Comparison of ENCODE assay signal across 17 cellular contexts in the genomic region with DNA sequence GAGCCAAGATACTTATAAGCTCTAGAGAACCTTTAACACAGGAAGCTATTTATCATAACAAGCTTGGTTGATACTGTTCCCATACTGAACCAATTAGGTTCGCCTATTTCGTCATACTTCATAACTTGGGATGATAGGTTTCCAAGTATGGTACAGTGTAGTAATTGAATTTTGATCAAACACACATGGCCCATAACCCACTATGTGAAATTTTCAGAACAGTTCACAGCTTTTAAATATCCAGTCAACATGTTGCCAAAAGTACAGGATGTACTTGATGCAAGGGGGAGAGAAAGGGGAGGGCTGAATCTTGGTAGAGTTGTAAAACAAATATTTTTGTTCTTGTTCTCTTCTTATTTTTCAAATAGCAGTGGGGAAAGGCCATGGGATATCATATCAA.
DNase-seq lines count a peak whose midpoint lies in the region; ATAC-seq, FAIRE-seq and TF ChIP-seq lines count a peak whose summit lies in the region.
"Had no signal": no experiment of that assay in that cellular context is flagged by ENCODE, and none has a peak within 500 bp of the region (broad histone marks: within the 10 kb centered on the region; RNA-seq: fewer than 3 reads in every experiment).

No MANE protein-coding gene starts in this region.

- CTCF ChIA-PET in BJ (lab: Yijun Ruan, JAX) (no interaction called here), K562 (lab: Yijun Ruan, JAX; ENCODE audit: low intra/inter-chr PET ratio) (no interaction called here)

- H3K9me3 ChIP-seq in K562 (replicated peaks; ENCODE audit: control insufficient read depth, insufficient read depth, low read depth, low read length) (no peaks in the 10 kb centered on the region), left ventricle myocardium inferior (replicated peaks) (no peaks in the 10 kb centered on the region), MG63 (no peaks in the 10 kb centered on the region)

- H3K79me2 ChIP-seq in K562 (ENCODE audit: control insufficient read depth, insufficient read depth, low read length), result no peaks in the 10 kb centered on the region

- POLR2A ChIA-PET in BJ (lab: Charles Lee), result no interaction called here
- POLR2A ChIA-PET in K562 (lab: Yijun Ruan, JAX), result no interaction called here

- DNase-seq in BJ (ENCODE audit: low read depth) (peak; percentile 81), K562 (ENCODE audit: extremely low read depth in 1 of 4, low spot score in 3 of 4) (no peak), left ventricle myocardium inferior (no peak), skeletal muscle cell (ENCODE audit: low read depth) (peak; percentile 91), 8988T (no peak), MG63 (no peak)
- DNase-seq in activated naive CD8-positive, alpha-beta T cell treated with anti-CD3 and anti-CD28 coated beads, Interleukin-2, amount 50 U/mL, for 24 hours, result no peak
- DNase-seq: activated CD8-positive, alpha-beta memory T cell treated with anti-CD3 and anti-CD28 coated beads, Interleukin-2, amount 50 U/mL, for 4 hours; activated naive CD8-positive, alpha-beta T cell treated with anti-CD3 and anti-CD28 coated beads, Interleukin-2, amount 10 ng/mL, durations not matched to agents 7 days and 5 days; H9; NCI-H1105 treated with DMSO at 0.1 percent for 48 hours; NCI-H748 treated with DMSO at 0.1 percent for 48 hours; nucleus accumbens; stimulated activated CD4-positive, alpha-beta T cell treated with anti-CD3 and anti-CD28 coated beads, Interleukin-1b, Interleukin-23, amount 100 ng/mL, for 48 hours had no signal

- TF ChIP-seq POLR2A in K562 (conservative IDR thresholded peaks at IDR 0.05), result no peak

- H3K4me3 Mint-ChIP-seq in activated naive CD8-positive, alpha-beta T cell treated with anti-CD3 and anti-CD28 coated beads, Interleukin-2, amount 50 U/mL, for 24 hours, result no peak overlapping the region
- H3K4me3 Mint-ChIP-seq: activated naive CD8-positive, alpha-beta T cell treated with anti-CD3 and anti-CD28 coated beads, Interleukin-2, amount 10 ng/mL, durations not matched to agents 7 days and 5 days; H9 had no signal

- in situ Hi-C loops in K562 (cut with MboI), result no loop called here

- BruUV-seq in K562 (replicated peaks; lab: Mats Ljungman, UMichigan), result no TSS peak

- no peak overlapping the region for H3K27ac Mint-ChIP-seq in activated naive CD8-positive, alpha-beta T cell treated with anti-CD3 and anti-CD28 coated beads, Interleukin-2, amount 50 U/mL, for 24 hours
- H3K27ac Mint-ChIP-seq: activated naive CD8-positive, alpha-beta T cell treated with anti-CD3 and anti-CD28 coated beads, Interleukin-2, amount 10 ng/mL, durations not matched to agents 7 days and 5 days; H9 had no signal

- H3K4me3 ChIP-seq in BJ (ENCODE audit: low read depth, low read length) (no peak overlapping the region), K562 (no peak overlapping the region), left ventricle myocardium inferior (no peak overlapping the region), skeletal muscle cell (ENCODE audit: low read depth, low read length) (no peak overlapping the region), MG63 (no peak overlapping the region)

- no peaks in the 10 kb centered on the region for H3K36me3 Mint-ChIP-seq in activated naive CD8-positive, alpha-beta T cell treated with anti-CD3 and anti-CD28 coated beads, Interleukin-2, amount 50 U/mL, for 24 hours (ENCODE audit: low read depth)
- H3K36me3 Mint-ChIP-seq: activated naive CD8-positive, alpha-beta T cell treated with anti-CD3 and anti-CD28 coated beads, Interleukin-2, amount 10 ng/mL, durations not matched to agents 7 days and 5 days had no signal

- TF ChIP-seq RAD21 in K562 (CRISPR knock-in tag; conservative IDR thresholded peaks at IDR 0.05 in 1 of 2, IDR thresholded peaks at IDR 0.05 in 1 of 2), result no peak

- H3K36me3 ChIP-seq in BJ (ENCODE audit: control insufficient read depth, insufficient read depth, low read length) (no peaks in the 10 kb centered on the region), K562 (ENCODE audit: control insufficient read depth, insufficient read depth, low read length) (no peaks in the 10 kb centered on the region), left ventricle myocardium inferior (no peaks in the 10 kb centered on the region), MG63 (no peaks in the 10 kb centered on the region)

- no peaks in the 10 kb centered on the region for H4K20me1 ChIP-seq in K562 (replicated peaks; ENCODE audit: control insufficient read depth, insufficient read depth, low read length)

- no peaks in the 10 kb centered on the region for H3K9me3 Mint-ChIP-seq in activated naive CD8-positive, alpha-beta T cell treated with anti-CD3 and anti-CD28 coated beads, Interleukin-2, amount 50 U/mL, for 24 hours
- H3K9me3 Mint-ChIP-seq: activated naive CD8-positive, alpha-beta T cell treated with anti-CD3 and anti-CD28 coated beads, Interleukin-2, amount 10 ng/mL, durations not matched to agents 7 days and 5 days; H9 had no signal

- TF ChIP-seq CTCF in BJ (IDR thresholded peaks at IDR 0.05; ENCODE audit: insufficient read depth, low read depth, low read length) (no peak), K562 (IDR thresholded peaks at IDR 0.05 in 2 of 3, conservative IDR thresholded peaks at IDR 0.05 in 1 of 3; ENCODE audit: insufficient read depth in 2 of 3, low read depth in 1 of 3, low read length in 3 of 3) (no peak), left ventricle myocardium inferior (IDR thresholded peaks at IDR 0.05; ENCODE audit: borderline replicate concordance) (no peak)

- H3K9ac ChIP-seq in K562 (ENCODE audit: insufficient read depth in 1 of 2, low read depth in 2 of 2, low read length in 2 of 2), result no peak overlapping the region

- H3K27me3 ChIP-seq in BJ (ENCODE audit: control insufficient read depth, insufficient read depth, low read length) (no peaks in the 10 kb centered on the region), K562 (ENCODE audit: control insufficient read depth in 2 of 2, insufficient read depth in 2 of 2, low read length in 2 of 2) (peaks cover 10 to 11% of the 10 kb centered on the region in 2 experiments; a peak in 3 of 5 replicates), left ventricle myocardium inferior (ENCODE audit: low read depth) (no peaks in the 10 kb centered on the region), MG63 (no peaks in the 10 kb centered on the region)

- WGBS in K562 (ENCODE audit: insufficient coverage, low coverage, missing lambda C conversion rate), result 32% methylated on average over 2 of the region's 2 CpGs

- H3K4me2 ChIP-seq in K562 (ENCODE audit: insufficient read depth, low read length), result no peak overlapping the region

- ATAC-seq in K562, result no peak
- ATAC-seq in activated naive CD8-positive, alpha-beta T cell treated with anti-CD3 and anti-CD28 coated beads, Interleukin-2, amount 50 U/mL, for 24 hours, result no peak
- no peak for ATAC-seq in HG03565 (IDR thresholded peaks at IDR 0.05; ENCODE audit: unreplicated experiment)

- no peak for TF ChIP-seq EP300 in K562 (IDR thresholded peaks at IDR 0.05; ENCODE audit: low read length)

- H3K27ac ChIP-seq in K562 (ENCODE audit: extremely low read depth, low read depth, low read length) (no peak overlapping the region), left ventricle myocardium inferior (replicated peaks) (peak overlapping the region; percentile 79)
- H3K27ac ChIP-seq: C4-2B had no signal

- FAIRE-seq in K562 (lab: Jason Lieb, UNC), result no peak
- FAIRE-seq: GM18507 had no signal

- intact Hi-C loops in K562 (cut with micrococcal nuclease) (no loop called here), left ventricle myocardium inferior (cut with micrococcal nuclease) (no loop called here)

- no peak overlapping the region for H2AFZ ChIP-seq in K562 (ENCODE audit: low read depth, low read length)

- H3K9me1 ChIP-seq in K562 (ENCODE audit: control insufficient read depth, insufficient read depth, low read length), result no peaks in the 10 kb centered on the region

- peaks cover 11% of the 10 kb centered on the region for H3K4me1 Mint-ChIP-seq in activated naive CD8-positive, alpha-beta T cell treated with anti-CD3 and anti-CD28 coated beads, Interleukin-2, amount 50 U/mL, for 24 hours

- H3K4me1 ChIP-seq in K562 (replicated peaks in 1 of 2; ENCODE audit: control insufficient read depth in 2 of 2, insufficient read depth in 2 of 2, low read length in 2 of 2), result peaks cover 0 to 8% of the 10 kb centered on the region in 2 experiments; a peak in 1 of 5 replicates
- H3K4me1 ChIP-seq in left ventricle myocardium inferior, result peaks cover 28% of the 10 kb centered on the region

- peaks cover 1% of the 10 kb centered on the region for H3K27me3 Mint-ChIP-seq in activated naive CD8-positive, alpha-beta T cell treated with anti-CD3 and anti-CD28 coated beads, Interleukin-2, amount 50 U/mL, for 24 hours

TF ChIP-seq in K562, 482 proteins besides CTCF, POLR2A, EP300 and RAD21:
- TF ChIP-seq CEBPG (CRISPR knock-in tag; IDR thresholded peaks at IDR 0.05) (no peak), CEBPG (tag; conservative IDR thresholded peaks at IDR 0.05 in 1 of 2, IDR thresholded peaks at IDR 0.05 in 1 of 2) (peak; percentile 26 to 33; a peak in 2 of 4 replicates), CEBPB (tag; IDR thresholded peaks at IDR 0.05) (peak; percentile 40)
- TF ChIP-seq, protein P1, sequence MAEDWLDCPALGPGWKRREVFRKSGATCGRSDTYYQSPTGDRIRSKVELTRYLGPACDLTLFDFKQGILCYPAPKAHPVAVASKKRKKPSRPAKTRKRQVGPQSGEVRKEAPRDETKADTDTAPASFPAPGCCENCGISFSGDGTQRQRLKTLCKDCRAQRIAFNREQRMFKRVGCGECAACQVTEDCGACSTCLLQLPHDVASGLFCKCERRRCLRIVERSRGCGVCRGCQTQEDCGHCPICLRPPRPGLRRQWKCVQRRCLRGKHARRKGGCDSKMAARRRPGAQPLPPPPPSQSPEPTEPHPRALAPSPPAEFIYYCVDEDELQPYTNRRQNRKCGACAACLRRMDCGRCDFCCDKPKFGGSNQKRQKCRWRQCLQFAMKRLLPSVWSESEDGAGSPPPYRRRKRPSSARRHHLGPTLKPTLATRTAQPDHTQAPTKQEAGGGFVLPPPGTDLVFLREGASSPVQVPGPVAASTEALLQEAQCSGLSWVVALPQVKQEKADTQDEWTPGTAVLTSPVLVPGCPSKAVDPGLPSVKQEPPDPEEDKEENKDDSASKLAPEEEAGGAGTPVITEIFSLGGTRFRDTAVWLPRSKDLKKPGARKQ (CRISPR knock-in tag; IDR thresholded peaks at IDR 0.05), result no peak

Comparison
In these comparisons a context has a peak if more than half of its experiments do, and no peak if none do; other contexts are left out.
1. DNase-seq: peak in BJ (single experiment) and skeletal muscle cell (single experiment); none in K562 (0 of 4), left ventricle myocardium inferior (single experiment), activated naive CD8-positive, alpha-beta T cell treated with anti-CD3 and anti-CD28 coated beads, Interleukin-2, amount 50 U/mL, for 24 hours (single experiment), 8988T (single experiment) and MG63 (single experiment).